In genomic region chr11:7019500-7020182, GRCh38 we compare ENCODE assay signal across 1 cellular context.
TF ChIP-seq lines count a peak whose summit lies in the region.

No MANE protein-coding gene starts in this region.

TF ChIP-seq in H1, 55 proteins besides CTCF, POLR2A, EP300 and RAD21:
- TF ChIP-seq KDM1A (IDR thresholded peaks at IDR 0.05; ENCODE audit: borderline replicate concordance, low read length) (peak; percentile 96), KDM4A (IDR thresholded peaks at IDR 0.05; ENCODE audit: low read depth, low read length, severe bottlenecking) (peak; percentile 11), ASH2L (IDR thresholded peaks at IDR 0.05; ENCODE audit: low read length) (no peak), HDAC2 (IDR thresholded peaks at IDR 0.05; ENCODE audit: borderline replicate concordance in 1 of 2, low read depth in 2 of 2, low read length in 2 of 2) (peak in 1 of 2 experiments; percentile 34; a peak in 1 of 4 replicates)
